ENCODE assay signal across 21 cellular contexts in the genomic region with DNA sequence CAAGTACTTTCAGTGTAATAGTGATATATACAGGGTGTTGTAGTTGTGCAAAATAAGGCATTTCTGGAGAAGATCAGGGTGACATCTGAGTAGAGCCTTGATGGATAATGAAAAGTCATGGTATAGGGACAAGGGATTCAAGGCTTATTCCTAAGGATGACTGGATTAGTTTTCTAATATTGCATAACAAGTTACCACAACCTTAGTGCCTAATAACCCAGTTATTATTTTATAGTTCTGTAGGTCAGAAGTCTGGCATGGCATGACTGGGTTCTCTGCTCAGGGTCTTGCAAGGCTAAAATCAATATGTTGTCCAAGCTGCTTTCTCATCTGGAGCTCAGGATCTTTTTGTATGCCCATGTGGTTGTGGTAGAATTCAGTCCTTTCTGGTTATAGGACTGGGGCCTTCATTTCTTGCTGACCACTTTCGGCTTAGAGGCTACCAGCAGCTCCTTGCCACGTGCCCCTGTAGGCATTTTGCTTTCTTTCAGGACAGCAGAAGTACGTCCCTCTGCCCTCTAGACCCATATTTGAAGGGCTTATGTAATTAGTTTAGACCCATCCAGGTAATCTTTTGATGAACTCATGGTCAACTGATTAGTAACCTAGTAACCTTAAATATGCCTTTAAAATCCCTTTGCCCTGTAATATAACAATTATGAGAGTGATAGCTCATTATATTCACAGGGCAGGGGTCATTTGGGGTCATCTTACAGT. TPM values are rescaled to one million over a fixed set of nuclear protein-coding genes. Genes with fewer than 3 reads are reported as not detected.
DNase-seq lines count a peak whose midpoint lies in the region; ATAC-seq, FAIRE-seq and TF ChIP-seq lines count a peak whose summit lies in the region.
"Had no signal": no experiment of that assay in that cellular context is flagged by ENCODE, and none has a peak within 500 bp of the region (broad histone marks: within the 10 kb centered on the region; RNA-seq: fewer than 3 reads in every experiment).

No MANE protein-coding gene starts in this region.

- WGBS in small intestine, 3 donors = 38 to 76% (median 55%) methylated on average over 3 of the region's 3 CpGs
- WGBS in pancreas, 2 donors = 49 to 56% methylated on average over 3 of the region's 3 CpGs

- CTCF ChIA-PET in PC-3 (lab: Charles Lee) = no interaction called here

- POLR2A ChIA-PET in PC-3 (lab: Charles Lee; ENCODE audit: unreplicated experiment) = no interaction called here

- no peaks in the 10 kb centered on the region for H3K27me3 Mint-ChIP-seq in activated naive CD8-positive, alpha-beta T cell
- H3K27me3 Mint-ChIP-seq in activated naive CD8-positive, alpha-beta T cell treated with anti-CD3 and anti-CD28 coated beads, Interleukin-2, amount 50 U/mL, for 24 hours = no peaks in the 10 kb centered on the region
- peaks cover 7 to 13% (median 8%) of the 10 kb centered on the region in 3 donors for H3K27me3 Mint-ChIP-seq in immature natural killer cell (ENCODE audit: low read depth in 3 of 3)

- peak overlapping the region; percentile 21 for H3K4me3 Mint-ChIP-seq in activated naive CD8-positive, alpha-beta T cell
- no peak overlapping the region for H3K4me3 Mint-ChIP-seq in activated naive CD8-positive, alpha-beta T cell treated with anti-CD3 and anti-CD28 coated beads, Interleukin-2, amount 50 U/mL, for 24 hours
- peak overlapping the region in 3 of 5 donors; percentile 1 to 19 (median 12) for H3K4me3 Mint-ChIP-seq in immature natural killer cell

- peaks cover 3% of the 10 kb centered on the region for H3K36me3 Mint-ChIP-seq in activated naive CD8-positive, alpha-beta T cell
- peaks cover 24% of the 10 kb centered on the region for H3K36me3 Mint-ChIP-seq in activated naive CD8-positive, alpha-beta T cell treated with anti-CD3 and anti-CD28 coated beads, Interleukin-2, amount 50 U/mL, for 24 hours (ENCODE audit: low read depth)
- peaks cover 0 to 5% (median 0%) of the 10 kb centered on the region in 3 donors for H3K36me3 Mint-ChIP-seq in immature natural killer cell

- intact Hi-C loops in PC-3 (cut with micrococcal nuclease) (no loop called here), pancreas (cut with DNase I) (no loop called here), dorsolateral prefrontal cortex (cut with DNase I) (no loop called here)

- no peaks in the 10 kb centered on the region for H3K9me2 ChIP-seq in PC-3 (replicated peaks; ENCODE audit: low read length)

- H3K9me3 ChIP-seq in PC-3 (ENCODE audit: low read length) = no peaks in the 10 kb centered on the region
- no peaks in the 10 kb centered on the region for H3K9me3 ChIP-seq in small intestine (ENCODE audit: control insufficient read depth, low read depth)
- no peaks in the 10 kb centered on the region for H3K9me3 ChIP-seq in pancreas
- H3K9me3 ChIP-seq: BLaER1 treated with 17β-estradiol and CSF1 and Interleukin-3, amounts not matched to agents 10 nM and 100 nM; Caco-2; MG63 had no signal

- H3F3A ChIP-seq in PC-3 (ENCODE audit: low read length, unreplicated experiment) = no peaks in the 10 kb centered on the region

- DNase-seq in activated naive CD8-positive, alpha-beta T cell treated with anti-CD3 and anti-CD28 coated beads, Interleukin-2, amount 50 U/mL, for 24 hours = no peak
- no peak for DNase-seq in PC-3
- DNase-seq in immature natural killer cell = no peak
- peak; percentile 57 for DNase-seq in small intestine
- DNase-seq in pancreas = no peak
- DNase-seq in dorsolateral prefrontal cortex = no peak
- DNase-seq: 8988T, Caco-2, KG1, MG63, NCI-H1105, NCI-H1930, NCI-H2171, NCI-H446 treated with DMSO at 0.1 percent for 48 hours, NCI-H748 treated with DMSO at 0.1 percent for 48 hours, SHP77 treated with DMSO at 0.1 percent for 48 hours had no signal

- H4K20me1 ChIP-seq in PC-3 (ENCODE audit: low read length) = peaks cover 68% of the 10 kb centered on the region

- no peak overlapping the region for H3K4me3 ChIP-seq in PC-3 (ENCODE audit: low read length)
- H3K4me3 ChIP-seq in small intestine (ENCODE audit: low read depth in 1 of 2, low read length in 2 of 2) = peak overlapping the region in 1 of 2 donors; percentile 9
- H3K4me3 ChIP-seq in pancreas = no peak overlapping the region
- H3K4me3 ChIP-seq in dorsolateral prefrontal cortex = no peak overlapping the region
- H3K4me3 ChIP-seq: BLaER1 treated with 17β-estradiol and CSF1 and Interleukin-3, amounts not matched to agents 10 nM and 100 nM; MG63 had no signal

- H3K36me3 ChIP-seq in PC-3 (ENCODE audit: low read depth, low read length) (peaks cover 15% of the 10 kb centered on the region; the same call in 1 of the 2 replicates), small intestine (ENCODE audit: control insufficient read depth in 2 of 2, insufficient read depth in 2 of 2, low read length in 2 of 2) (no peaks in the 10 kb centered on the region), pancreas (peaks cover 0 to 10% (median 0%) of the 10 kb centered on the region in 3 donors)

- H3K9me3 Mint-ChIP-seq in activated naive CD8-positive, alpha-beta T cell (ENCODE audit: low read depth) = no peaks in the 10 kb centered on the region
- H3K9me3 Mint-ChIP-seq in activated naive CD8-positive, alpha-beta T cell treated with anti-CD3 and anti-CD28 coated beads, Interleukin-2, amount 50 U/mL, for 24 hours = no peaks in the 10 kb centered on the region
- no peaks in the 10 kb centered on the region for H3K9me3 Mint-ChIP-seq in immature natural killer cell

- TF ChIP-seq CTCF in PC-3 (conservative IDR thresholded peaks at IDR 0.05; ENCODE audit: low read depth, low read length) (no peak), pancreas (IDR thresholded peaks at IDR 0.05) (no peak), dorsolateral prefrontal cortex (IDR thresholded peaks at IDR 0.05 in 54 of 56, conservative IDR thresholded peaks at IDR 0.05 in 2 of 56; ENCODE audit: low read depth in 1 of 56, partially characterized antibody in 56 of 56) (no peak)

- no peak overlapping the region for H2AFZ ChIP-seq in PC-3 (ENCODE audit: low read length)

- peaks cover 100% of the 10 kb centered on the region for H3K79me2 ChIP-seq in PC-3 (ENCODE audit: low read length)

- peaks cover 80% of the 10 kb centered on the region for H3K4me1 Mint-ChIP-seq in activated naive CD8-positive, alpha-beta T cell (ENCODE audit: low read depth)
- peaks cover 61% of the 10 kb centered on the region for H3K4me1 Mint-ChIP-seq in activated naive CD8-positive, alpha-beta T cell treated with anti-CD3 and anti-CD28 coated beads, Interleukin-2, amount 50 U/mL, for 24 hours
- peaks cover 78 to 93% of the 10 kb centered on the region in 2 donors for H3K4me1 Mint-ChIP-seq in immature natural killer cell

- H3K27me3 ChIP-seq in PC-3 (ENCODE audit: low read length) = no peaks in the 10 kb centered on the region
- no peaks in the 10 kb centered on the region for H3K27me3 ChIP-seq in small intestine (ENCODE audit: control insufficient read depth in 2 of 2, insufficient read depth in 2 of 2, low read length in 2 of 2)
- H3K27me3 ChIP-seq in pancreas = no peaks in the 10 kb centered on the region
- no peaks in the 10 kb centered on the region for H3K27me3 ChIP-seq in dorsolateral prefrontal cortex
- H3K27me3 ChIP-seq: BLaER1 treated with 17β-estradiol and CSF1 and Interleukin-3, amounts not matched to agents 10 nM and 100 nM; MG63 had no signal

- peak overlapping the region; percentile 50 for H3K27ac Mint-ChIP-seq in activated naive CD8-positive, alpha-beta T cell
- no peak overlapping the region for H3K27ac Mint-ChIP-seq in activated naive CD8-positive, alpha-beta T cell treated with anti-CD3 and anti-CD28 coated beads, Interleukin-2, amount 50 U/mL, for 24 hours
- H3K27ac Mint-ChIP-seq in immature natural killer cell = peak overlapping the region in 5 of 6 donors; percentile 13 to 70 (median 22)

- H3K27ac ChIP-seq in PC-3 (ENCODE audit: low read length) = no peak overlapping the region
- peak overlapping the region in 1 of 2 donors; percentile 48 for H3K27ac ChIP-seq in small intestine (ENCODE audit: low read depth in 1 of 2, low read length in 1 of 2)
- no peak overlapping the region for H3K27ac ChIP-seq in pancreas
- no peak overlapping the region for H3K27ac ChIP-seq in dorsolateral prefrontal cortex
- H3K27ac ChIP-seq: BLaER1 treated with 17β-estradiol and CSF1 and Interleukin-3, amounts not matched to agents 10 nM and 100 nM had no signal

- BruUV-seq in PC-3 (replicated peaks; lab: Mats Ljungman, UMichigan) = no TSS peak

- ATAC-seq in activated naive CD8-positive, alpha-beta T cell treated with anti-CD3 and anti-CD28 coated beads, Interleukin-2, amount 50 U/mL, for 24 hours = no peak
- no peak for ATAC-seq in PC-3
- ATAC-seq in pancreas = no peak
- no peak for ATAC-seq in esophagus mucosa
- ATAC-seq: HCT116 had no signal

- H3K9ac ChIP-seq in PC-3 (ENCODE audit: low read length) = no peak overlapping the region
- H3K9ac ChIP-seq: BLaER1 treated with 17β-estradiol and CSF1 and Interleukin-3, amounts not matched to agents 10 nM and 100 nM had no signal

- 0 out of 2 replicates have a peak overlapping the region, but pooled peaks have one; percentile 0 for H3K4me2 ChIP-seq in PC-3 (ENCODE audit: low read length)

- H3K4me1 ChIP-seq in PC-3 (ENCODE audit: insufficient read depth, low read length) = peaks cover 53% of the 10 kb centered on the region
- peaks cover 7 to 16% of the 10 kb centered on the region in 2 donors for H3K4me1 ChIP-seq in small intestine (ENCODE audit: control insufficient read depth in 2 of 2, insufficient read depth in 1 of 2, low read depth in 1 of 2, low read length in 1 of 2)
- H3K4me1 ChIP-seq in pancreas = peaks cover 31 to 55% (median 49%) of the 10 kb centered on the region in 3 donors

- FAIRE-seq in small intestine (lab: Jason Lieb, UNC) = no peak
- FAIRE-seq in pancreas (lab: Jason Lieb, UNC) = no peak
- FAIRE-seq: GM12891 had no signal

RNA-seq across cellular contexts. Expression of a gene that starts 4.5 kb away (rescaled TPM):
- 55.9 and 66.1 TPM in 2 replicates for total RNA-seq in PC-3 (2014; rRNA removed)
- polyA plus RNA-seq in immature natural killer cell = 10 to 100 TPM in 1 of 3 donors, 1 to 10 TPM in 2; 2.0 to 31.7 (median 4.8) TPM
- polyA plus RNA-seq in small intestine = 100 to 1,000 TPM in 1 of 3 donors, 10 to 100 TPM in 2; 37.8 to 132 (median 72.7) TPM
- 10 to 100 TPM; 51.9 to 63.5 (median 56.5) TPM for total RNA-seq in pancreas
- 10 to 100 TPM; 19.5 to 29.7 TPM for polyA plus RNA-seq in pancreas
- 61.4 TPM for total RNA-seq in esophagus mucosa
- total RNA-seq in dorsolateral prefrontal cortex = 100 to 1,000 TPM in 7 of 120 experiments, 10 to 100 TPM in 113; 60.2 to 120 (median 78.5) TPM
